9 cellular contexts compared by ENCODE assay signal in genomic region chr19:16888629-16889371, GRCh38. TPM values are rescaled to one million over a fixed set of nuclear protein-coding genes. Genes with fewer than 3 reads are reported as not detected.
DNase-seq lines count a peak whose midpoint lies in the region; ATAC-seq, FAIRE-seq and TF ChIP-seq lines count a peak whose summit lies in the region.
"Had no signal": no experiment of that assay in that cellular context is flagged by ENCODE, and none has a peak within 500 bp of the region (broad histone marks: within the 10 kb centered on the region; RNA-seq: fewer than 3 reads in every experiment).

Gene F2RL3 (plus strand): TSS chr19:16888999. CDS start chr19:16889190, 191 bp downstream.

- no peak for FAIRE-seq in HepG2 (lab: Jason Lieb, UNC)
- FAIRE-seq: G401.6 had no signal

- no peaks in the 10 kb centered on the region for H4K20me1 ChIP-seq in HepG2 (ENCODE audit: insufficient read depth, low read length)

- CTCF ChIA-PET in HepG2 (lab: Yijun Ruan, JAX; ENCODE audit: low intra/inter-chr PET ratio, low total read pairs), result no interaction called here

- peak within 1 kb of the TSS; percentile 23 to 46 for H3K27ac ChIP-seq in liver (ENCODE audit: low read depth in 1 of 2, low read length in 2 of 2)
- H3K27ac ChIP-seq in HepG2 (ENCODE audit: extremely low read length, insufficient read depth, low read length), result no peak within 1 kb of the TSS
- no peak within 1 kb of the TSS for H3K27ac ChIP-seq in aorta (ENCODE audit: low read depth in 1 of 2, low read length in 2 of 2)

- TF ChIP-seq CTCF in liver (IDR thresholded peaks at IDR 0.05; ENCODE audit: low read depth, low read length, missing input control) (no peak), HepG2 (CRISPR knock-in tag; IDR thresholded peaks at IDR 0.05) (no peak)

- H3K79me2 ChIP-seq in HepG2 (ENCODE audit: insufficient read depth, low read length), result no peaks in the 10 kb centered on the region

- POLR2A ChIA-PET in HepG2 (lab: Yijun Ruan, JAX), result no interaction called here

- H3K4me3 ChIP-seq in liver (ENCODE audit: low read depth in 1 of 3, low read length in 3 of 3), result no peak within 1 kb of the TSS
- H3K4me3 ChIP-seq in HepG2 (replicated peaks in 1 of 3; ENCODE audit: insufficient read depth in 1 of 3, low read depth in 2 of 3, low read length in 3 of 3), result no peak within 1 kb of the TSS
- H3K4me3 ChIP-seq in aorta (ENCODE audit: low read length in 2 of 2), result no peak within 1 kb of the TSS

- no peak within 1 kb of the TSS for H3K4me2 ChIP-seq in HepG2 (ENCODE audit: low read depth, low read length)

- H3K36me3 ChIP-seq in liver (ENCODE audit: control insufficient read depth in 4 of 4, insufficient read depth in 3 of 4, low read depth in 1 of 4, low read length in 3 of 4), result no peaks in the 10 kb centered on the region
- H3K36me3 ChIP-seq in HepG2 (replicated peaks in 1 of 2; ENCODE audit: control insufficient read depth in 1 of 2, insufficient read depth in 2 of 2, low read length in 2 of 2), result no peaks in the 10 kb centered on the region
- no peaks in the 10 kb centered on the region for H3K36me3 ChIP-seq in aorta (ENCODE audit: control insufficient read depth in 1 of 2, insufficient read depth in 2 of 2, low read length in 1 of 2)

- TF ChIP-seq POLR2A in HepG2 (IDR thresholded peaks at IDR 0.05; ENCODE audit: insufficient read depth in 1 of 2, low read depth in 2 of 2, low read length in 2 of 2), result no peak

- ATAC-seq in HepG2 (no peak), aorta (ENCODE audit: low FRiP score) (peak; percentile 42), HG02678 (IDR thresholded peaks at IDR 0.05; ENCODE audit: unreplicated experiment) (no peak)

- DNase-seq in HepG2 (ENCODE audit: low spot score) (no peak), SHP77 treated with DMSO at 0.1 percent for 48 hours (lab: John Stamatoyannopoulos, UW) (peak; percentile 92), hepatic stellate cell (ENCODE audit: low spot score) (peak; percentile 74), aorta (no peak), cerebellar cortex (ENCODE audit: low spot score) (no peak), midbrain (lab: John Stamatoyannopoulos, UW) (no peak)

- H3K9me3 ChIP-seq in liver (ENCODE audit: control insufficient read depth in 4 of 4, low read length in 3 of 4) (no peaks in the 10 kb centered on the region), HepG2 (ENCODE audit: low read length) (no peaks in the 10 kb centered on the region), aorta (ENCODE audit: control insufficient read depth, low read length) (no peaks in the 10 kb centered on the region)

- no peak within 1 kb of the TSS for H2AFZ ChIP-seq in HepG2 (ENCODE audit: low read length)

- BruUV-seq in HepG2 (replicated peaks; lab: Mats Ljungman, UMichigan), result no TSS peak

- no peak for TF ChIP-seq RAD21 in liver (IDR thresholded peaks at IDR 0.05)
- no peak for TF ChIP-seq RAD21 in HepG2 (CRISPR knock-in tag; IDR thresholded peaks at IDR 0.05)

- H3K9ac ChIP-seq in liver (ENCODE audit: low read depth in 1 of 2, low read length in 2 of 2), result no peak within 1 kb of the TSS
- H3K9ac ChIP-seq in HepG2 (ENCODE audit: insufficient read depth, low read depth, low read length), result no peak within 1 kb of the TSS

- intact Hi-C loops in HepG2 (cut with micrococcal nuclease; ENCODE audit: unreplicated experiment), result no loop called here
- intact Hi-C loops in aorta (cut with DNase I), result no loop called here

- H3K4me1 ChIP-seq in liver (ENCODE audit: control insufficient read depth in 4 of 4, insufficient read depth in 4 of 4, low read length in 3 of 4), result no peaks in the 10 kb centered on the region
- peaks cover 43% of the 10 kb centered on the region for H3K4me1 ChIP-seq in HepG2 (ENCODE audit: insufficient read depth, low read length)
- no peaks in the 10 kb centered on the region for H3K4me1 ChIP-seq in aorta (ENCODE audit: control insufficient read depth in 1 of 2, insufficient read depth in 2 of 2, low read length in 2 of 2)

- in situ Hi-C loops in HepG2 (cut with HindIII; ENCODE audit: extremely low pct_ligation_motif_present, low pct_unique_long_range_greater_than_20kb), result no loop called here

- TF ChIP-seq EP300 in HepG2 (IDR thresholded peaks at IDR 0.05; ENCODE audit: low read depth in 2 of 2, low read length in 2 of 2) (no peak), HepG2 (CRISPR knock-in tag; IDR thresholded peaks at IDR 0.05; ENCODE audit: borderline replicate concordance) (no peak)

- WGBS in liver, result 49% methylated on average over 31 of the region's 31 CpGs
- 27% methylated on average over 12 of the region's 31 CpGs for WGBS in HepG2 (ENCODE audit: low lambda C conversion rate)
- WGBS in aorta, 2 donors, result 31 to 36% methylated on average over 28 to 31 of the region's 31 CpGs

- H3K27me3 ChIP-seq in liver (ENCODE audit: control insufficient read depth in 4 of 4, insufficient read depth in 4 of 4, low read length in 3 of 4) (no peaks in the 10 kb centered on the region), HepG2 (ENCODE audit: control insufficient read depth in 1 of 2, insufficient read depth in 2 of 2, low read length in 2 of 2) (peaks cover 3 to 20% of the 10 kb centered on the region in 2 experiments; a peak in 4 of 5 replicates), aorta (ENCODE audit: control insufficient read depth in 1 of 2, insufficient read depth in 2 of 2, low read length in 1 of 2) (no peaks in the 10 kb centered on the region)

TF ChIP-seq in liver, 16 proteins besides CTCF, POLR2A, EP300 and RAD21:
- TF ChIP-seq JUND (IDR thresholded peaks at IDR 0.05) (no peak), NR2F2 (IDR thresholded peaks at IDR 0.05) (peak; percentile 67)

TF ChIP-seq in HepG2, 621 proteins besides CTCF, POLR2A, EP300 and RAD21:
- TF ChIP-seq ZFP36 (IDR thresholded peaks at IDR 0.05; ENCODE audit: borderline replicate concordance, low read depth, low read length, partially characterized antibody) (no peak), ZNF83 (CRISPR knock-in tag; IDR thresholded peaks at IDR 0.05; ENCODE audit: borderline replicate concordance) (no peak), ZNF34 (CRISPR knock-in tag; IDR thresholded peaks at IDR 0.05; ENCODE audit: borderline replicate concordance) (no peak), NFRKB (IDR thresholded peaks at IDR 0.05) (no peak), HHEX (CRISPR knock-in tag; IDR thresholded peaks at IDR 0.05) (no peak)
- TF ChIP-seq, protein P1, sequence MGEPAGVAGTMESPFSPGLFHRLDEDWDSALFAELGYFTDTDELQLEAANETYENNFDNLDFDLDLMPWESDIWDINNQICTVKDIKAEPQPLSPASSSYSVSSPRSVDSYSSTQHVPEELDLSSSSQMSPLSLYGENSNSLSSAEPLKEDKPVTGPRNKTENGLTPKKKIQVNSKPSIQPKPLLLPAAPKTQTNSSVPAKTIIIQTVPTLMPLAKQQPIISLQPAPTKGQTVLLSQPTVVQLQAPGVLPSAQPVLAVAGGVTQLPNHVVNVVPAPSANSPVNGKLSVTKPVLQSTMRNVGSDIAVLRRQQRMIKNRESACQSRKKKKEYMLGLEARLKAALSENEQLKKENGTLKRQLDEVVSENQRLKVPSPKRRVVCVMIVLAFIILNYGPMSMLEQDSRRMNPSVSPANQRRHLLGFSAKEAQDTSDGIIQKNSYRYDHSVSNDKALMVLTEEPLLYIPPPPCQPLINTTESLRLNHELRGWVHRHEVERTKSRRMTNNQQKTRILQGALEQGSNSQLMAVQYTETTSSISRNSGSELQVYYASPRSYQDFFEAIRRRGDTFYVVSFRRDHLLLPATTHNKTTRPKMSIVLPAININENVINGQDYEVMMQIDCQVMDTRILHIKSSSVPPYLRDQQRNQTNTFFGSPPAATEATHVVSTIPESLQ (CRISPR knock-in tag; conservative IDR thresholded peaks at IDR 0.05), result no peak

RNA-seq across cellular contexts. Expression of gene F2RL3, which starts in this region (rescaled TPM):
- total RNA-seq in liver (1 to 10 TPM in 1 of 2 donors, under 1 TPM in 1; 0.08 to 1.6 TPM), HepG2 (2016; rRNA removed; fragmentation: Illumina TruSeq; extraction: Trizol) (not detected in 2 replicates), aorta (1 to 10 TPM in 1 of 2 donors, under 1 TPM in 1; 0.78 to 9.9 TPM)
- polyA plus RNA-seq in liver (under 1 TPM; 0.18 to 0.22 TPM), HepG2 (2011; rRNA removed) (not detected in 2 replicates), aorta (under 1 TPM; 0.13 TPM)
- not detected in 2 replicates for total RNA-seq in HepG2 (2016; cell fraction: cytosol; rRNA removed; fragmentation: Illumina TruSeq; extraction: Trizol; ENCODE audit: low read depth)
- not detected in 2 replicates for total RNA-seq in HepG2 (2016; cell fraction: insoluble cytoplasmic fraction; rRNA removed; fragmentation: Illumina TruSeq; extraction: Trizol)
- not detected in 2 replicates for total RNA-seq in HepG2 (2016; cell fraction: membrane; rRNA removed; fragmentation: Illumina TruSeq; extraction: Trizol)
- total RNA-seq in HepG2 (2016; cell fraction: nucleus; rRNA removed; fragmentation: Illumina TruSeq; extraction: Trizol), result not detected in 2 replicates
- not detected in 2 replicates for polyA plus RNA-seq in HepG2 (2011; cell fraction: cytosol; rRNA removed)
- polyA plus RNA-seq in HepG2 (2011; cell fraction: nucleus; rRNA removed), result not detected in 2 replicates
- not detected in 2 replicates for polyA plus RNA-seq in HepG2 (2012)
- polyA plus RNA-seq in HepG2 (2016; cell fraction: cytosol; fragmentation: Illumina TruSeq; extraction: Trizol; ENCODE audit: low read depth), result not detected in 2 replicates
- not detected in 2 replicates for polyA plus RNA-seq in HepG2 (2016; cell fraction: insoluble cytoplasmic fraction; fragmentation: Illumina TruSeq; extraction: Trizol; ENCODE audit: low read depth)
- not detected in 2 replicates for polyA plus RNA-seq in HepG2 (2016; cell fraction: membrane; fragmentation: Illumina TruSeq; extraction: Trizol; ENCODE audit: low read depth)
- not detected in 2 replicates for polyA plus RNA-seq in HepG2 (2016; cell fraction: nucleus; fragmentation: Illumina TruSeq; extraction: Trizol; ENCODE audit: insufficient read depth, low read depth)
- 0.05 TPM in 1 of 2 replicates, not detected in the other for polyA minus RNA-seq in HepG2 (2011; rRNA and poly(A)+ RNA removed; ENCODE audit: low replicate concordance)
- not detected in 2 replicates for polyA minus RNA-seq in HepG2 (2011; cell fraction: cytosol; rRNA and poly(A)+ RNA removed)
- polyA minus RNA-seq in HepG2 (2011; cell fraction: nucleus; rRNA and poly(A)+ RNA removed), result not detected in 2 replicates

Comparison
In these comparisons a context has a peak if more than half of its experiments do, and no peak if none do; other contexts are left out.
1. H3K27ac ChIP-seq: peak in liver (2 of 2); none in HepG2 (single experiment) and aorta (0 of 2).
2. DNase-seq: peak in SHP77 treated with DMSO at 0.1 percent for 48 hours (single experiment) and hepatic stellate cell (single experiment); none in HepG2 (single experiment), aorta (0 of 2), cerebellar cortex (single experiment) and midbrain (single experiment).